Comparison of ENCODE assay signal across 28 cellular contexts in genomic region chr12:125424909-125425308, GRCh38.
"Had no signal": no experiment of that assay in that cellular context is flagged by ENCODE, and none has a peak within 500 bp of the region (broad histone marks: within the 10 kb centered on the region; RNA-seq: fewer than 3 reads in every experiment).

No MANE protein-coding gene starts in this region.

- H3K4me1 ChIP-seq: SJSA1 had no signal

- H3K4me3 Mint-ChIP-seq: activated B cell treated with CpG ODN at 0.5 μM for 24 hours; activated CD4-positive, alpha-beta memory T cell treated with anti-CD3 and anti-CD28 coated beads for 36 hours; activated CD4-positive, alpha-beta T cell treated with anti-CD3 and anti-CD28 coated beads, Interleukin-2, amount 10 ng/mL, durations not matched to agents 7 days and 5 days; activated naive CD4-positive, alpha-beta T cell treated with anti-CD3 and anti-CD28 coated beads for 36 hours; activated naive CD8-positive, alpha-beta T cell; activated T-cell treated with anti-CD3 and anti-CD28 coated beads, Interleukin-2, amount 50 U/mL, for 4 hours; T-helper 17 cell had no signal

- H3K27ac Mint-ChIP-seq: activated B cell treated with CpG ODN at 0.5 μM for 24 hours; activated CD4-positive, alpha-beta memory T cell treated with anti-CD3 and anti-CD28 coated beads for 36 hours; activated CD4-positive, alpha-beta T cell treated with anti-CD3 and anti-CD28 coated beads, Interleukin-2, amount 10 ng/mL, durations not matched to agents 7 days and 5 days; activated naive CD4-positive, alpha-beta T cell treated with anti-CD3 and anti-CD28 coated beads for 36 hours; activated naive CD8-positive, alpha-beta T cell; T-helper 17 cell had no signal

- H3K36me3 ChIP-seq: brain microvascular endothelial cell, cardiac muscle cell, SJSA1 had no signal

- H3K4me1 Mint-ChIP-seq: activated B cell treated with CpG ODN at 0.5 μM for 24 hours; activated CD4-positive, alpha-beta T cell treated with anti-CD3 and anti-CD28 coated beads, Interleukin-2, amount 10 ng/mL, durations not matched to agents 7 days and 5 days; T-helper 17 cell had no signal

- H3K9me3 ChIP-seq: SJSA1 had no signal

- H3K36me3 Mint-ChIP-seq: activated CD4-positive, alpha-beta memory T cell treated with anti-CD3 and anti-CD28 coated beads for 36 hours; activated naive CD8-positive, alpha-beta T cell had no signal

- H3K27me3 Mint-ChIP-seq: activated B cell treated with CpG ODN at 0.5 μM for 24 hours; activated CD4-positive, alpha-beta memory T cell treated with anti-CD3 and anti-CD28 coated beads for 36 hours; activated CD4-positive, alpha-beta T cell treated with anti-CD3 and anti-CD28 coated beads, Interleukin-2, amount 10 ng/mL, durations not matched to agents 7 days and 5 days; T-helper 17 cell had no signal

- H3K27ac ChIP-seq: brain microvascular endothelial cell, cardiac muscle cell, RWPE1, SJSA1 had no signal

- H3K4me3 ChIP-seq: cardiac muscle cell, SJSA1 had no signal

- H3K27me3 ChIP-seq: brain microvascular endothelial cell, cardiac muscle cell, SJSA1 had no signal

- ATAC-seq: activated T-cell treated with anti-CD3 and anti-CD28 coated beads, Interleukin-2, amount 50 U/mL, for 4 hours; Panc1; SK-N-SH treated with all-trans-retinoic acid at 6 μM for 48 hours; T-helper 17 cell had no signal

- DNase-seq: activated B cell treated with CpG ODN at 0.5 μM for 24 hours; activated CD4-positive, alpha-beta memory T cell treated with anti-CD3 and anti-CD28 coated beads for 36 hours; activated CD4-positive, alpha-beta T cell treated with anti-CD3 and anti-CD28 coated beads for 1 hour; activated CD4-positive, alpha-beta T cell treated with anti-CD3 and anti-CD28 coated beads, Interleukin-2, amount 10 ng/mL, durations not matched to agents 7 days and 5 days; activated CD8-positive, alpha-beta memory T cell treated with anti-CD3 and anti-CD28 coated beads for 24 hours; activated effector memory CD4-positive, alpha-beta T cell treated with anti-CD3 and anti-CD28 coated beads, Interleukin-2, amount 50 U/mL, for 16 hours; activated naive CD4-positive, alpha-beta T cell treated with anti-CD3 and anti-CD28 coated beads for 36 hours; activated T-cell treated with anti-CD3 and anti-CD28 coated beads, Interleukin-2, amount 50 U/mL, for 4 hours; brain microvascular endothelial cell; cerebellar nuclear complex; Karpas-422; NCI-H1105 treated with DMSO at 0.1 percent for 48 hours; NCI-H1436 treated with DMSO at 0.1 percent for 48 hours; NCI-H187; NCI-H2081 treated with DMSO at 0.1 percent for 48 hours; NCI-H446; OCI-M1; SHP77; SW 1271; T-helper 17 cell; T-helper 9 cell had no signal

- FAIRE-seq: colon had no signal
